In the genomic region with DNA sequence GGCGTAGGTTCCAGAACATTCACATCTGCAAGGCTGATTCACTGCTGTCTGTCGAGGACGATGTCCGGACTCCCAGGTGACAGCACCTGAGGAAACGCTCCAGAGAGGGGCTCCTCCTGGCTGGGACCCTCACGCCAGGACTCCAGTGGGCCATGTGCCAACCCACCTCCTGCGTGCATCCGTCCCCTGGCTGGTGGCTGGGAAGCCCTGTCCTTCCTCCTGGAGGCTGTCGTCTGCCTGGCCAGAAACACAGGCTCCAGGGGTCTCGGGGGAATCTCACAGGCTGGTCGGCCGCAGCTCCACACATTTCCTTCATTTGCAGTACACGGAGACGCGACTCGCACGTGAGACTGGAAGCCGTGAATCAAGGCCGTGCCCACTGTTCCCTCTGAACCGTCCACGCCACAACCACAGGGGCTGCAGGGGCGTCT, we compare ENCODE assay signal across 1 cellular context.
TF ChIP-seq lines count a peak whose summit lies in the region.

No MANE protein-coding gene starts in this region.

TF ChIP-seq in SK-N-SH treated with all-trans-retinoic acid at 6 μM for 48 hours, 23 proteins besides CTCF, POLR2A, EP300 and RAD21 (continued from another document):
- TF ChIP-seq, protein P1, sequence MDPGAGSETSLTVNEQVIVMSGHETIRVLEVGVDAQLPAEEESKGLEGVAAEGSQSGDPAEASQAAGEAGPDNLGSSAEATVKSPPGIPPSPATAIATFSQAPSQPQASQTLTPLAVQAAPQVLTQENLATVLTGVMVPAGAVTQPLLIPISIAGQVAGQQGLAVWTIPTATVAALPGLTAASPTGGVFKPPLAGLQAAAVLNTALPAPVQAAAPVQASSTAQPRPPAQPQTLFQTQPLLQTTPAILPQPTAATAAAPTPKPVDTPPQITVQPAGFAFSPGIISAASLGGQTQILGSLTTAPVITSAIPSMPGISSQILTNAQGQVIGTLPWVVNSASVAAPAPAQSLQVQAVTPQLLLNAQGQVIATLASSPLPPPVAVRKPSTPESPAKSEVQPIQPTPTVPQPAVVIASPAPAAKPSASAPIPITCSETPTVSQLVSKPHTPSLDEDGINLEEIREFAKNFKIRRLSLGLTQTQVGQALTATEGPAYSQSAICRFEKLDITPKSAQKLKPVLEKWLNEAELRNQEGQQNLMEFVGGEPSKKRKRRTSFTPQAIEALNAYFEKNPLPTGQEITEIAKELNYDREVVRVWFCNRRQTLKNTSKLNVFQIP (CRISPR knock-in tag; IDR thresholded peaks at IDR 0.05; ENCODE audit: borderline replicate concordance, low read depth): no peak
- TF ChIP-seq, protein P2, sequence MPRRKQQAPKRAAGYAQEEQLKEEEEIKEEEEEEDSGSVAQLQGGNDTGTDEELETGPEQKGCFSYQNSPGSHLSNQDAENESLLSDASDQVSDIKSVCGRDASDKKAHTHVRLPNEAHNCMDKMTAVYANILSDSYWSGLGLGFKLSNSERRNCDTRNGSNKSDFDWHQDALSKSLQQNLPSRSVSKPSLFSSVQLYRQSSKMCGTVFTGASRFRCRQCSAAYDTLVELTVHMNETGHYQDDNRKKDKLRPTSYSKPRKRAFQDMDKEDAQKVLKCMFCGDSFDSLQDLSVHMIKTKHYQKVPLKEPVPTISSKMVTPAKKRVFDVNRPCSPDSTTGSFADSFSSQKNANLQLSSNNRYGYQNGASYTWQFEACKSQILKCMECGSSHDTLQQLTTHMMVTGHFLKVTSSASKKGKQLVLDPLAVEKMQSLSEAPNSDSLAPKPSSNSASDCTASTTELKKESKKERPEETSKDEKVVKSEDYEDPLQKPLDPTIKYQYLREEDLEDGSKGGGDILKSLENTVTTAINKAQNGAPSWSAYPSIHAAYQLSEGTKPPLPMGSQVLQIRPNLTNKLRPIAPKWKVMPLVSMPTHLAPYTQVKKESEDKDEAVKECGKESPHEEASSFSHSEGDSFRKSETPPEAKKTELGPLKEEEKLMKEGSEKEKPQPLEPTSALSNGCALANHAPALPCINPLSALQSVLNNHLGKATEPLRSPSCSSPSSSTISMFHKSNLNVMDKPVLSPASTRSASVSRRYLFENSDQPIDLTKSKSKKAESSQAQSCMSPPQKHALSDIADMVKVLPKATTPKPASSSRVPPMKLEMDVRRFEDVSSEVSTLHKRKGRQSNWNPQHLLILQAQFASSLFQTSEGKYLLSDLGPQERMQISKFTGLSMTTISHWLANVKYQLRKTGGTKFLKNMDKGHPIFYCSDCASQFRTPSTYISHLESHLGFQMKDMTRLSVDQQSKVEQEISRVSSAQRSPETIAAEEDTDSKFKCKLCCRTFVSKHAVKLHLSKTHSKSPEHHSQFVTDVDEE (CRISPR knock-in tag; IDR thresholded peaks at IDR 0.05): no peak
- no peak for TF ChIP-seq OSR1 (CRISPR knock-in tag; IDR thresholded peaks at IDR 0.05)
- TF ChIP-seq, protein P3, sequence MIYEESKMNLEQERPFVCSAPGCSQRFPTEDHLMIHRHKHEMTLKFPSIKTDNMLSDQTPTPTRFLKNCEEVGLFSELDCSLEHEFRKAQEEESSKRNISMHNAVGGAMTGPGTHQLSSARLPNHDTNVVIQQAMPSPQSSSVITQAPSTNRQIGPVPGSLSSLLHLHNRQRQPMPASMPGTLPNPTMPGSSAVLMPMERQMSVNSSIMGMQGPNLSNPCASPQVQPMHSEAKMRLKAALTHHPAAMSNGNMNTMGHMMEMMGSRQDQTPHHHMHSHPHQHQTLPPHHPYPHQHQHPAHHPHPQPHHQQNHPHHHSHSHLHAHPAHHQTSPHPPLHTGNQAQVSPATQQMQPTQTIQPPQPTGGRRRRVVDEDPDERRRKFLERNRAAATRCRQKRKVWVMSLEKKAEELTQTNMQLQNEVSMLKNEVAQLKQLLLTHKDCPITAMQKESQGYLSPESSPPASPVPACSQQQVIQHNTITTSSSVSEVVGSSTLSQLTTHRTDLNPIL (CRISPR knock-in tag; IDR thresholded peaks at IDR 0.05; ENCODE audit: low read depth): no peak
